ENCODE assay signal across 25 cellular contexts in genomic region chr17:64198711-64199110, GRCh38.
"Had no signal": no experiment of that assay in that cellular context is flagged by ENCODE, and none has a peak within 500 bp of the region (broad histone marks: within the 10 kb centered on the region; RNA-seq: fewer than 3 reads in every experiment).

No MANE protein-coding gene starts in this region.

- H3K9me3 ChIP-seq: colonic mucosa, gastrocnemius medialis had no signal

- H3K36me3 ChIP-seq: colonic mucosa, esophagus muscularis mucosa, gastrocnemius medialis, gastroesophageal sphincter had no signal

- H3K4me1 ChIP-seq: colonic mucosa had no signal

- H3K27ac Mint-ChIP-seq: dendritic cell treated with granulocyte-macrophage colony-stimulating factor and Interleukin-4, amounts not matched to agents 40 ng/mL and 50 ng/mL, for 4 days; effector memory CD8-positive, alpha-beta T cell; endodermal cell had no signal

- ATAC-seq: effector memory CD8-positive, alpha-beta T cell; esophagus mucosa; foreskin keratinocyte; gastrocnemius medialis; gastroesophageal sphincter; heart left ventricle; heart right ventricle had no signal

- H3K27me3 Mint-ChIP-seq: dendritic cell treated with granulocyte-macrophage colony-stimulating factor and Interleukin-4, amounts not matched to agents 40 ng/mL and 50 ng/mL, for 4 days; effector memory CD8-positive, alpha-beta T cell had no signal

- DNase-seq: colonic mucosa; cortex of kidney; dermis blood vessel endothelial cell; dorsolateral prefrontal cortex; effector CD4-positive, alpha-beta T cell; effector CD8-positive, alpha-beta T cell; effector memory CD4-positive, alpha-beta T cell; effector memory CD8-positive, alpha-beta T cell; endodermal cell; erythroblast; esophagus squamous epithelium; foreskin fibroblast; foreskin keratinocyte; foreskin melanocyte; gastrocnemius medialis; glutamatergic neuron; head of caudate nucleus; heart left ventricle; heart right ventricle had no signal

- H3K27me3 ChIP-seq: colonic mucosa, dorsolateral prefrontal cortex, esophagus muscularis mucosa, esophagus squamous epithelium, foreskin keratinocyte, gastrocnemius medialis, gastroesophageal sphincter, heart left ventricle, heart right ventricle had no signal

- H3K27ac ChIP-seq: colonic mucosa, coronary artery, epithelial cell of prostate, esophagus muscularis mucosa, esophagus squamous epithelium, foreskin keratinocyte, gastroesophageal sphincter, heart left ventricle, heart right ventricle had no signal

- H3K4me3 Mint-ChIP-seq: dendritic cell treated with granulocyte-macrophage colony-stimulating factor and Interleukin-4, amounts not matched to agents 40 ng/mL and 50 ng/mL, for 4 days; effector memory CD8-positive, alpha-beta T cell; endodermal cell had no signal

- H3K4me3 ChIP-seq: colonic mucosa, coronary artery, dorsolateral prefrontal cortex, esophagus muscularis mucosa, esophagus squamous epithelium, gastrocnemius medialis, gastroesophageal sphincter, heart left ventricle, heart right ventricle had no signal

- H3K9me3 Mint-ChIP-seq: dendritic cell treated with granulocyte-macrophage colony-stimulating factor and Interleukin-4, amounts not matched to agents 40 ng/mL and 50 ng/mL, for 4 days; effector memory CD8-positive, alpha-beta T cell had no signal
